3 cellular contexts compared by ENCODE assay signal in genomic region chr22:47617186-47617585, GRCh38.
TF ChIP-seq lines count a peak whose summit lies in the region.

No MANE protein-coding gene starts in this region.

TF ChIP-seq in HEK293, 187 proteins besides CTCF, POLR2A, EP300 and RAD21:
- TF ChIP-seq ZNF146 (tag by site-specific recombination; IDR thresholded peaks at IDR 0.05) (peak; percentile 22; the same call in 1 of the 2 replicates), ZNF623 (tag by site-specific recombination; IDR thresholded peaks at IDR 0.05) (no peak)

TF ChIP-seq in K562, 482 proteins besides CTCF, POLR2A, EP300 and RAD21:
- TF ChIP-seq NFYB (IDR thresholded peaks at IDR 0.05; ENCODE audit: extremely low read depth, insufficient read length) (no peak), ZNF134 (CRISPR knock-in tag; conservative IDR thresholded peaks at IDR 0.05) (no peak), ZNF324 (CRISPR knock-in tag; IDR thresholded peaks at IDR 0.05) (no peak), ZBTB9 (CRISPR knock-in tag; IDR thresholded peaks at IDR 0.05) (no peak), ZNF146 (CRISPR knock-in tag; IDR thresholded peaks at IDR 0.05; ENCODE audit: unreplicated experiment) (peak; percentile 91), RBM25 (IDR thresholded peaks at IDR 0.05; ENCODE audit: low read depth, low read length, severe bottlenecking) (peak; percentile 57)
TF ChIP-seq in K562: peak in this region for 2.

TF ChIP-seq in H1, 55 proteins besides CTCF, POLR2A, EP300 and RAD21:
- TF ChIP-seq CHD2 (IDR thresholded peaks at IDR 0.05; ENCODE audit: low read length), result no peak
- 0 out of 2 replicates have a peak, but pooled peaks have one; percentile 30 for TF ChIP-seq KDM1A (IDR thresholded peaks at IDR 0.05; ENCODE audit: borderline replicate concordance, low read length)
- TF ChIP-seq SP1 (IDR thresholded peaks at IDR 0.05; ENCODE audit: low read depth, low read length), result no peak
- TF ChIP-seq EZH2 (IDR thresholded peaks at IDR 0.05; ENCODE audit: low read depth, low read length, severe bottlenecking), result no peak
TF ChIP-seq in H1: peak in this region for 1.
